19 cellular contexts compared by ENCODE assay signal in genomic region chr21:33998809-33999208, GRCh38.
A peak's percentile ranks its signal among the peaks of the same experiment; 100 is the strongest.
DNase-seq lines count a peak whose midpoint lies in the region; ATAC-seq, FAIRE-seq and TF ChIP-seq lines count a peak whose summit lies in the region.
"Had no signal": no experiment of that assay in that cellular context is flagged by ENCODE, and none has a peak within 500 bp of the region (broad histone marks: within the 10 kb centered on the region; RNA-seq: fewer than 3 reads in every experiment).

No MANE protein-coding gene starts in this region.

- H3K9me3 Mint-ChIP-seq in activated naive CD4-positive, alpha-beta T cell treated with anti-CD3 and anti-CD28 coated beads, Interleukin-2, amount 10 ng/mL, durations not matched to agents 7 days and 5 days, result peaks cover 16% of the 10 kb centered on the region
- H3K9me3 Mint-ChIP-seq in neural crest cell (peaks cover 10% of the 10 kb centered on the region), endothelial cell (ENCODE audit: unreplicated experiment) (no peaks in the 10 kb centered on the region)

- POLR2A ChIA-PET in K562 (lab: Yijun Ruan, JAX), result no interaction called here

- ATAC-seq in T-helper 17 cell (peak; percentile 6), K562 (peak; percentile 45; the same call in 2 of the 3 replicates)
- ATAC-seq: A549, PC-3 had no signal

- intact Hi-C loops in K562 (cut with micrococcal nuclease), result no loop called here

- no peak overlapping the region for H3K27ac ChIP-seq in K562 (ENCODE audit: extremely low read depth, low read depth, low read length)
- H3K27ac ChIP-seq: A549 had no signal

- 8% methylated on average over 8 of the region's 8 CpGs for WGBS in K562 (ENCODE audit: insufficient coverage, low coverage, missing lambda C conversion rate)

- H3K79me2 ChIP-seq in K562 (ENCODE audit: control insufficient read depth, insufficient read depth, low read length), result no peaks in the 10 kb centered on the region

- no peak overlapping the region for H3K9ac ChIP-seq in K562 (ENCODE audit: insufficient read depth in 1 of 2, low read depth in 2 of 2, low read length in 2 of 2)

- H3K27me3 ChIP-seq in K562 (ENCODE audit: control insufficient read depth in 2 of 2, insufficient read depth in 2 of 2, low read length in 2 of 2), result 0 out of 5 replicates have a peak, but pooled peaks cover 0 to 4% of the 10 kb centered on the region in 2 experiments

- TF ChIP-seq RAD21 in K562 (CRISPR knock-in tag; conservative IDR thresholded peaks at IDR 0.05 in 1 of 2, IDR thresholded peaks at IDR 0.05 in 1 of 2), result no peak

- no peak for TF ChIP-seq EP300 in K562 (IDR thresholded peaks at IDR 0.05; ENCODE audit: low read length)

- H3K27ac Mint-ChIP-seq in activated naive CD4-positive, alpha-beta T cell treated with anti-CD3 and anti-CD28 coated beads, Interleukin-2, amount 10 ng/mL, durations not matched to agents 7 days and 5 days, result peak overlapping the region; percentile 20
- H3K27ac Mint-ChIP-seq in T-helper 17 cell (peak overlapping the region; percentile 87), neural crest cell (ENCODE audit: unreplicated experiment) (peak overlapping the region; percentile 19), endothelial cell (ENCODE audit: unreplicated experiment) (no peak overlapping the region)

- H3K27me3 Mint-ChIP-seq in activated naive CD4-positive, alpha-beta T cell treated with anti-CD3 and anti-CD28 coated beads, Interleukin-2, amount 10 ng/mL, durations not matched to agents 7 days and 5 days, result peaks cover 3% of the 10 kb centered on the region
- H3K27me3 Mint-ChIP-seq in T-helper 17 cell (no peaks in the 10 kb centered on the region), neural crest cell (ENCODE audit: low read depth) (no peaks in the 10 kb centered on the region), endothelial cell (ENCODE audit: unreplicated experiment) (no peaks in the 10 kb centered on the region)

- no peaks in the 10 kb centered on the region for H3K9me1 ChIP-seq in K562 (ENCODE audit: control insufficient read depth, insufficient read depth, low read length)

- CTCF ChIA-PET in activated naive CD4-positive, alpha-beta T cell treated with anti-CD3 and anti-CD28 coated beads, Interleukin-2, amount 10 ng/mL, durations not matched to agents 7 days and 5 days (lab: Charles Lee), result interaction anchor here (0.7 to 1.6 kb wide), 2 partner anchors 9 to 75 kb away, joined by 3 to 4 read pairs; no protein-coding TSS in a partner anchor
- CTCF ChIA-PET in K562 (lab: Yijun Ruan, JAX; ENCODE audit: low intra/inter-chr PET ratio), result no interaction called here

- no peaks in the 10 kb centered on the region for H4K20me1 ChIP-seq in K562 (replicated peaks; ENCODE audit: control insufficient read depth, insufficient read depth, low read length)

- no peak for TF ChIP-seq POLR2A in K562 (conservative IDR thresholded peaks at IDR 0.05)

- H3K4me3 ChIP-seq in K562, result no peak overlapping the region
- H3K4me3 ChIP-seq: A549 had no signal

- H3K36me3 Mint-ChIP-seq in activated naive CD4-positive, alpha-beta T cell treated with anti-CD3 and anti-CD28 coated beads, Interleukin-2, amount 10 ng/mL, durations not matched to agents 7 days and 5 days, result peaks cover 5% of the 10 kb centered on the region
- H3K36me3 Mint-ChIP-seq in T-helper 17 cell (ENCODE audit: low read depth) (peaks cover 3% of the 10 kb centered on the region), neural crest cell (ENCODE audit: low read depth) (peaks cover 6% of the 10 kb centered on the region), endothelial cell (ENCODE audit: low read depth, unreplicated experiment) (no peaks in the 10 kb centered on the region)

- no peak for DNase-seq in activated naive CD4-positive, alpha-beta T cell treated with anti-CD3 and anti-CD28 coated beads, Interleukin-2, amount 10 ng/mL, durations not matched to agents 7 days and 5 days
- DNase-seq in activated naive CD4-positive, alpha-beta T cell (lab: John Stamatoyannopoulos, UW), result no peak
- no peak for DNase-seq in T-helper 17 cell
- no peak for DNase-seq in K562 (ENCODE audit: extremely low read depth in 1 of 4, low spot score in 3 of 4)
- DNase-seq in neural crest cell (ENCODE audit: low read depth, low spot score), result no peak
- DNase-seq in endothelial cell (ENCODE audit: low spot score), result no peak
- DNase-seq in activated effector memory CD4-positive, alpha-beta T cell treated with Interleukin-2 at 50 U/mL for 16 hours, result no peak
- no peak for DNase-seq in occipital lobe (lab: John Stamatoyannopoulos, UW)
- DNase-seq: C1 segment of cervical spinal cord, DMS53, KG1, NCI-H1048, NCI-H146, NCI-H2081, NCI-H748 treated with DMSO at 0.1 percent for 48 hours, PC-3 had no signal

- H3K4me2 ChIP-seq in K562 (ENCODE audit: insufficient read depth, low read length), result no peak overlapping the region
- H3K4me2 ChIP-seq: A549 had no signal

- TF ChIP-seq CTCF in K562 (IDR thresholded peaks at IDR 0.05 in 2 of 3, conservative IDR thresholded peaks at IDR 0.05 in 1 of 3; ENCODE audit: insufficient read depth in 2 of 3, low read depth in 1 of 3, low read length in 3 of 3) (no peak), neural crest cell (conservative IDR thresholded peaks at IDR 0.05) (no peak), endothelial cell (IDR thresholded peaks at IDR 0.05; ENCODE audit: unreplicated experiment) (no peak)

- in situ Hi-C loops in K562 (cut with MboI), result no loop called here

- BruUV-seq in K562 (replicated peaks; lab: Mats Ljungman, UMichigan), result no TSS peak

- 0 out of 2 replicates have a peak overlapping the region, but pooled peaks have one; percentile 3 for H2AFZ ChIP-seq in K562 (ENCODE audit: low read depth, low read length)

- no peak for FAIRE-seq in K562 (lab: Jason Lieb, UNC)
- FAIRE-seq: A549, GM19239, H54 had no signal

- H3K4me1 ChIP-seq in K562 (replicated peaks in 1 of 2; ENCODE audit: control insufficient read depth in 2 of 2, insufficient read depth in 2 of 2, low read length in 2 of 2), result peaks cover 1 to 4% of the 10 kb centered on the region in 2 experiments; a peak in 3 of 5 replicates
- H3K4me1 ChIP-seq: A549 had no signal

- no peaks in the 10 kb centered on the region for H3K36me3 ChIP-seq in K562 (ENCODE audit: control insufficient read depth, insufficient read depth, low read length)

- H3K9me3 ChIP-seq in T-helper 17 cell (ENCODE audit: control insufficient read depth, low read length, poor library complexity, severe bottlenecking) (no peaks in the 10 kb centered on the region), K562 (replicated peaks; ENCODE audit: control insufficient read depth, insufficient read depth, low read depth, low read length) (no peaks in the 10 kb centered on the region)
- H3K9me3 ChIP-seq: A549 had no signal

- no peak overlapping the region for H3K4me3 Mint-ChIP-seq in activated naive CD4-positive, alpha-beta T cell treated with anti-CD3 and anti-CD28 coated beads, Interleukin-2, amount 10 ng/mL, durations not matched to agents 7 days and 5 days
- H3K4me3 Mint-ChIP-seq in T-helper 17 cell (peak overlapping the region; percentile 61), neural crest cell (no peak overlapping the region), endothelial cell (ENCODE audit: unreplicated experiment) (no peak overlapping the region)

- peaks cover 38% of the 10 kb centered on the region for H3K4me1 Mint-ChIP-seq in activated naive CD4-positive, alpha-beta T cell treated with anti-CD3 and anti-CD28 coated beads, Interleukin-2, amount 10 ng/mL, durations not matched to agents 7 days and 5 days
- peaks cover 17% of the 10 kb centered on the region for H3K4me1 Mint-ChIP-seq in T-helper 17 cell
- H3K4me1 Mint-ChIP-seq in neural crest cell, result peaks cover 4% of the 10 kb centered on the region
- H3K4me1 Mint-ChIP-seq in endothelial cell (ENCODE audit: unreplicated experiment), result peaks cover 6% of the 10 kb centered on the region

TF ChIP-seq in K562, 482 proteins besides CTCF, POLR2A, EP300 and RAD21:
- TF ChIP-seq MYBL2 (IDR thresholded peaks at IDR 0.05; ENCODE audit: low read depth) (no peak), MYBL2 (CRISPR knock-in tag; IDR thresholded peaks at IDR 0.05; ENCODE audit: borderline replicate concordance) (no peak), ZNF507 (tag; conservative IDR thresholded peaks at IDR 0.05) (no peak), SMARCA5 (IDR thresholded peaks at IDR 0.05) (no peak), ZNF316 (IDR thresholded peaks at IDR 0.05) (no peak), ZNF253 (CRISPR knock-in tag; conservative IDR thresholded peaks at IDR 0.05) (no peak), XRCC5 (IDR thresholded peaks at IDR 0.05; ENCODE audit: low read depth, low read length) (no peak), DDX20 (tag; IDR thresholded peaks at IDR 0.05; ENCODE audit: low read depth) (no peak), MLX (CRISPR knock-in tag; conservative IDR thresholded peaks at IDR 0.05) (no peak), XRCC4 (IDR thresholded peaks at IDR 0.05; ENCODE audit: extremely low read depth, insufficient read depth, insufficient read length) (no peak), CREB3 (tag; conservative IDR thresholded peaks at IDR 0.05; ENCODE audit: low read depth) (no peak), PYGO2 (tag; IDR thresholded peaks at IDR 0.05) (no peak), ZNF143 (CRISPR knock-in tag; IDR thresholded peaks at IDR 0.05) (no peak)
